ENCODE assay signal across 21 cellular contexts in genomic region chr7:128025380-128025779, GRCh38. TPM values are rescaled to one million over a fixed set of nuclear protein-coding genes. Genes with fewer than 3 reads are reported as not detected.
DNase-seq lines count a peak whose midpoint lies in the region; ATAC-seq, FAIRE-seq and TF ChIP-seq lines count a peak whose summit lies in the region.
"Had no signal": no experiment of that assay in that cellular context is flagged by ENCODE, and none has a peak within 500 bp of the region (broad histone marks: within the 10 kb centered on the region; RNA-seq: fewer than 3 reads in every experiment).

No MANE protein-coding gene starts in this region.

- no peak overlapping the region for H3K27ac ChIP-seq in A549
- H3K27ac ChIP-seq: breast epithelium, prostate gland, SJCRH30 had no signal

- CTCF ChIA-PET in A549 (lab: Yijun Ruan, JAX) = interaction anchor here (0.8 to 2.4 kb wide), 2 partner anchors 14 to 184 kb away, joined by 3 to 7 read pairs; no protein-coding TSS in a partner anchor

- POLR2A ChIA-PET in A549 (lab: Yijun Ruan, JAX) = no interaction called here

- H3K4me3 ChIP-seq in A549 = no peak overlapping the region
- H3K4me3 ChIP-seq: breast epithelium, prostate gland, SJCRH30 had no signal

- TF ChIP-seq EP300 in A549 (IDR thresholded peaks at IDR 0.05) = no peak

- H3K4me2 ChIP-seq in A549 = peak overlapping the region; percentile 3; the same call in 1 of the 3 replicates

- no peak for TF ChIP-seq RAD21 in A549 (conservative IDR thresholded peaks at IDR 0.05 in 1 of 2, IDR thresholded peaks at IDR 0.05 in 1 of 2)

- TF ChIP-seq POLR2A in A549 (IDR thresholded peaks at IDR 0.05; ENCODE audit: low read length) = no peak

- ATAC-seq in A549 = peak in 1 of 2 experiments; percentile 26; a peak in 2 of 6 replicates
- ATAC-seq: CD8-positive, alpha-beta T cell; left lobe of liver; stimulated activated naive CD8-positive, alpha-beta T cell treated with anti-CD3 and anti-CD28 coated beads, Interleukin-15, Interleukin-2, amounts not matched to agents 100 U/mL and 50 U/mL, for 24 hours had no signal

- no peaks in the 10 kb centered on the region for H3K9me3 ChIP-seq in A549
- H3K9me3 ChIP-seq: breast epithelium, prostate gland, SJCRH30 had no signal

- no peak for FAIRE-seq in A549 (lab: Jason Lieb, UNC)
- FAIRE-seq: A204.1 had no signal

- no peak for DNase-seq in A549 (ENCODE audit: low read depth in 1 of 2, low spot score in 1 of 2)
- DNase-seq in HT1080 (ENCODE audit: low read depth) = peak; percentile 71
- peak; percentile 64 for DNase-seq in astrocyte of the hippocampus (ENCODE audit: low read depth, low spot score)
- peak; percentile 63 for DNase-seq in iris pigment epithelial cell (ENCODE audit: low read depth)
- no peak for DNase-seq in activated CD4-positive, alpha-beta T cell treated with anti-CD3 and anti-CD28 coated beads for 4 hours
- DNase-seq in mucosa of gallbladder (ENCODE audit: low spot score) = no peak
- DNase-seq in RKO (ENCODE audit: low spot score) = no peak
- DNase-seq in activated T-cell treated with anti-CD3 and anti-CD28 coated beads, Interleukin-2, amount 50 U/mL, for 48 hours = no peak
- DNase-seq: activated CD4-positive, alpha-beta T cell treated with anti-CD3 and anti-CD28 coated beads for 48 hours; activated naive CD4-positive, alpha-beta T cell treated with anti-CD3 and anti-CD28 coated beads for 36 hours; CD8-positive, alpha-beta T cell; DMS79 treated with DMSO at 0.1 percent for 48 hours; effector CD8-positive, alpha-beta T cell; NCI-H146; SJCRH30; stimulated activated naive CD8-positive, alpha-beta T cell treated with anti-CD3 and anti-CD28 coated beads, Interleukin-15, Interleukin-2, amounts not matched to agents 100 U/mL and 50 U/mL, for 24 hours had no signal

- WGBS in A549 (ENCODE audit: missing lambda C conversion rate) = 54% methylated on average over 6 of the region's 6 CpGs

- no peak for TF ChIP-seq CTCF in A549 (IDR thresholded peaks at IDR 0.05)

- peaks cover 52% of the 10 kb centered on the region for H3K4me1 ChIP-seq in A549

TF ChIP-seq in A549, 52 proteins besides CTCF, POLR2A, EP300 and RAD21:
- TF ChIP-seq HMGXB4 (CRISPR knock-in tag; IDR thresholded peaks at IDR 0.05; ENCODE audit: borderline replicate concordance) = no peak
- no peak for TF ChIP-seq CHD4 (IDR thresholded peaks at IDR 0.05; ENCODE audit: borderline replicate concordance)
- TF ChIP-seq ZC3H11A (IDR thresholded peaks at IDR 0.05) = no peak
- no peak for TF ChIP-seq PHF8 (IDR thresholded peaks at IDR 0.05; ENCODE audit: borderline replicate concordance, low read depth)
- no peak for TF ChIP-seq FOSL2 (IDR thresholded peaks at IDR 0.05)
- no peak for TF ChIP-seq FOSL2 (CRISPR knock-in tag; IDR thresholded peaks at IDR 0.05)
- TF ChIP-seq, protein P1, sequence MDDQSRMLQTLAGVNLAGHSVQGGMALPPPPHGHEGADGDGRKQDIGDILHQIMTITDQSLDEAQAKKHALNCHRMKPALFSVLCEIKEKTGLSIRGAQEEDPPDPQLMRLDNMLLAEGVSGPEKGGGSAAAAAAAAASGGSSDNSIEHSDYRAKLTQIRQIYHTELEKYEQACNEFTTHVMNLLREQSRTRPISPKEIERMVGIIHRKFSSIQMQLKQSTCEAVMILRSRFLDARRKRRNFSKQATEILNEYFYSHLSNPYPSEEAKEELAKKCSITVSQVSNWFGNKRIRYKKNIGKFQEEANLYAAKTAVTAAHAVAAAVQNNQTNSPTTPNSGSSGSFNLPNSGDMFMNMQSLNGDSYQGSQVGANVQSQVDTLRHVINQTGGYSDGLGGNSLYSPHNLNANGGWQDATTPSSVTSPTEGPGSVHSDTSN (IDR thresholded peaks at IDR 0.05) = no peak
- TF ChIP-seq NFE2L2 (conservative IDR thresholded peaks at IDR 0.05; ENCODE audit: low read length) = no peak
- no peak for TF ChIP-seq BHLHE40 (IDR thresholded peaks at IDR 0.05; ENCODE audit: low read depth, low read length)

RNA-seq across cellular contexts. Expression of gene LRRC4, which starts 5.9 kb away (rescaled TPM):
- polyA plus RNA-seq in A549 (2011; rRNA removed) = not detected in 2 replicates
- polyA plus RNA-seq in A549 (2012; cell fraction: cytosol; rRNA removed) = not detected in 2 replicates
- polyA plus RNA-seq in A549 (2012; cell fraction: nucleus; rRNA removed) = not detected in 2 replicates
- polyA plus RNA-seq in A549 (2017; fragmentation: RNase III; extraction: RNeasy Plus Mini Kit Qiagen cat#74134 plus additional on column Dnase treatment) = not detected in 3 replicates
- not detected in 2 replicates for polyA minus RNA-seq in A549 (2011; rRNA and poly(A)+ RNA removed)
- total RNA-seq in HT1080 (2014; rRNA removed; shearing (Covaris generic)) = not detected in 2 replicates
- polyA plus RNA-seq in HT1080 (2015; cell fraction: cytosol; rRNA removed) = not detected in 2 replicates
- polyA plus RNA-seq in HT1080 (2015; cell fraction: nucleus; rRNA removed) = not detected in 2 replicates
- 3.8 TPM for total RNA-seq in mucosa of gallbladder
- total RNA-seq: NCI-H460 had no signal

Comparison
In these comparisons a context has a peak if more than half of its experiments do, and no peak if none do; other contexts are left out.
1. DNase-seq: peak in HT1080 (single experiment), astrocyte of the hippocampus (single experiment) and iris pigment epithelial cell (single experiment); none in A549 (0 of 2), activated CD4-positive, alpha-beta T cell treated with anti-CD3 and anti-CD28 coated beads for 4 hours (0 of 2), mucosa of gallbladder (single experiment), RKO (single experiment) and activated T-cell treated with anti-CD3 and anti-CD28 coated beads, Interleukin-2, amount 50 U/mL, for 48 hours (0 of 2).